In genomic region chr1:226482196-226482595, GRCh38 we compare ENCODE assay signal across 23 cellular contexts.
"Had no signal": no experiment of that assay in that cellular context is flagged by ENCODE, and none has a peak within 500 bp of the region (broad histone marks: within the 10 kb centered on the region; RNA-seq: fewer than 3 reads in every experiment).

No MANE protein-coding gene starts in this region.

- H3K4me1 Mint-ChIP-seq: activated CD4-positive, alpha-beta memory T cell treated with anti-CD3 and anti-CD28 coated beads, Interleukin-2, amount 10 ng/mL, durations not matched to agents 7 days and 5 days; activated CD8-positive, alpha-beta memory T cell treated with anti-CD3 and anti-CD28 coated beads, Interleukin-2, amount 10 ng/mL, durations not matched to agents 7 days and 5 days; activated naive CD8-positive, alpha-beta T cell treated with anti-CD3 and anti-CD28 coated beads, Interleukin-2, amount 10 ng/mL, durations not matched to agents 7 days and 5 days; WTC11 had no signal

- DNase-seq: activated CD4-positive, alpha-beta memory T cell treated with anti-CD3 and anti-CD28 coated beads, Interleukin-2, amount 10 ng/mL, durations not matched to agents 7 days and 5 days; activated CD4-positive, alpha-beta T cell treated with anti-CD3 and anti-CD28 coated beads for 4 hours; activated CD8-positive, alpha-beta memory T cell treated with anti-CD3 and anti-CD28 coated beads, Interleukin-2, amount 10 ng/mL, durations not matched to agents 7 days and 5 days; activated naive CD4-positive, alpha-beta T cell; activated naive CD8-positive, alpha-beta T cell treated with anti-CD3 and anti-CD28 coated beads, Interleukin-2, amount 10 ng/mL, durations not matched to agents 7 days and 5 days; anterior cingulate cortex; brain microvascular endothelial cell; central memory CD4-positive, alpha-beta T cell; colonic mucosa; foreskin keratinocyte; hippocampal formation; left colon; lower lobe of right lung; right lobe of liver; stimulated activated CD4-positive, alpha-beta T cell treated with anti-CD3 and anti-CD28 coated beads, Interleukin-4, amount 100 ng/mL, for 1 hour; T-helper 2 cell; testis; upper lobe of left lung had no signal

- H3K36me3 ChIP-seq: brain microvascular endothelial cell, colonic mucosa, lower lobe of right lung, prostate gland, right lobe of liver, upper lobe of left lung had no signal

- H3K4me3 Mint-ChIP-seq: activated CD4-positive, alpha-beta memory T cell treated with anti-CD3 and anti-CD28 coated beads, Interleukin-2, amount 10 ng/mL, durations not matched to agents 7 days and 5 days; activated CD8-positive, alpha-beta memory T cell treated with anti-CD3 and anti-CD28 coated beads, Interleukin-2, amount 10 ng/mL, durations not matched to agents 7 days and 5 days; activated naive CD8-positive, alpha-beta T cell treated with anti-CD3 and anti-CD28 coated beads, Interleukin-2, amount 10 ng/mL, durations not matched to agents 7 days and 5 days; activated T-helper 17 cell treated with anti-CD3 and anti-CD28 coated beads, Interleukin-2, amount 50 U/mL, for 72 hours; mesothelial cell of epicardium; WTC11 had no signal

- H3K9me3 Mint-ChIP-seq: activated CD4-positive, alpha-beta memory T cell treated with anti-CD3 and anti-CD28 coated beads, Interleukin-2, amount 10 ng/mL, durations not matched to agents 7 days and 5 days; activated naive CD8-positive, alpha-beta T cell treated with anti-CD3 and anti-CD28 coated beads, Interleukin-2, amount 10 ng/mL, durations not matched to agents 7 days and 5 days; activated T-helper 17 cell treated with anti-CD3 and anti-CD28 coated beads, Interleukin-2, amount 50 U/mL, for 72 hours; mesothelial cell of epicardium; WTC11 had no signal

- H3K4me1 ChIP-seq: colonic mucosa, foreskin keratinocyte, lower lobe of right lung, prostate gland, testis had no signal

- H3K4me2 ChIP-seq: smooth muscle cell had no signal

- H3K27ac Mint-ChIP-seq: activated CD4-positive, alpha-beta memory T cell treated with anti-CD3 and anti-CD28 coated beads, Interleukin-2, amount 10 ng/mL, durations not matched to agents 7 days and 5 days; activated CD8-positive, alpha-beta memory T cell treated with anti-CD3 and anti-CD28 coated beads, Interleukin-2, amount 10 ng/mL, durations not matched to agents 7 days and 5 days; activated naive CD8-positive, alpha-beta T cell treated with anti-CD3 and anti-CD28 coated beads, Interleukin-2, amount 10 ng/mL, durations not matched to agents 7 days and 5 days; activated T-helper 17 cell treated with anti-CD3 and anti-CD28 coated beads, Interleukin-2, amount 50 U/mL, for 72 hours; mesothelial cell of epicardium; WTC11 had no signal

- H3K27ac ChIP-seq: brain microvascular endothelial cell, colonic mucosa, foreskin keratinocyte, lower lobe of right lung, prostate gland, right lobe of liver, testis, upper lobe of left lung had no signal

- H3K27me3 ChIP-seq: right lobe of liver, testis, upper lobe of left lung had no signal

- H3K9me3 ChIP-seq: colonic mucosa, lower lobe of right lung, prostate gland, right lobe of liver, testis, upper lobe of left lung had no signal

- H3K4me3 ChIP-seq: colonic mucosa, lower lobe of right lung, prostate gland, right lobe of liver, smooth muscle cell, testis, upper lobe of left lung had no signal

- H3K36me3 Mint-ChIP-seq: activated CD8-positive, alpha-beta memory T cell treated with anti-CD3 and anti-CD28 coated beads, Interleukin-2, amount 10 ng/mL, durations not matched to agents 7 days and 5 days; activated naive CD8-positive, alpha-beta T cell treated with anti-CD3 and anti-CD28 coated beads, Interleukin-2, amount 10 ng/mL, durations not matched to agents 7 days and 5 days; mesothelial cell of epicardium; WTC11 had no signal
